Comparison of ENCODE assay signal across 9 cellular contexts in genomic region chr2:110804915-110805314, GRCh38.
DNase-seq lines count a peak whose midpoint lies in the region; ATAC-seq and TF ChIP-seq lines count a peak whose summit lies in the region.
"Had no signal": no experiment of that assay in that cellular context is flagged by ENCODE, and none has a peak within 500 bp of the region (broad histone marks: within the 10 kb centered on the region; RNA-seq: fewer than 3 reads in every experiment).

No MANE protein-coding gene starts in this region.

- peak; percentile 28 for DNase-seq in activated CD8-positive, alpha-beta memory T cell treated with anti-CD3 and anti-CD28 coated beads, Interleukin-2, amount 50 U/mL, for 4 hours
- DNase-seq in stimulated activated CD4-positive, alpha-beta T cell treated with anti-CD3 and anti-CD28 coated beads, Interleukin-2, amount 100 ng/mL, for 24 hours, result peak; percentile 64 to 74
- no peak for DNase-seq in Kasumi-1 (lab: John Stamatoyannopoulos, UW)
- DNase-seq in aorta, result no peak
- DNase-seq in OCI-M2 (lab: John Stamatoyannopoulos, UW; ENCODE audit: unreplicated experiment), result no peak
- DNase-seq: WERI-Rb-1 had no signal

- no peak for TF ChIP-seq POLR2A in GM18505 (IDR thresholded peaks at IDR 0.05; ENCODE audit: borderline replicate concordance, extremely low read depth, insufficient read depth, insufficient read length)

- ATAC-seq in GM18505 (IDR thresholded peaks at IDR 0.05; ENCODE audit: unreplicated experiment) (peak; percentile 55), HG03354 (IDR thresholded peaks at IDR 0.05; ENCODE audit: poor library complexity, severe bottlenecking, unreplicated experiment) (peak; percentile 65), aorta (ENCODE audit: low FRiP score) (no peak), GM19455 (IDR thresholded peaks at IDR 0.05; ENCODE audit: unreplicated experiment) (no peak)

- H3K27me3 ChIP-seq in aorta (ENCODE audit: control insufficient read depth in 1 of 2, insufficient read depth in 2 of 2, low read length in 1 of 2), result no peaks in the 10 kb centered on the region

- peaks cover 3% of the 10 kb centered on the region for H3K9me3 ChIP-seq in aorta (ENCODE audit: control insufficient read depth, low read length)

- intact Hi-C loops in aorta (cut with DNase I), result no loop called here

- H3K36me3 ChIP-seq in aorta (ENCODE audit: control insufficient read depth in 1 of 2, insufficient read depth in 2 of 2, low read length in 1 of 2), result no peaks in the 10 kb centered on the region
- H3K36me3 ChIP-seq: WERI-Rb-1 had no signal

- H3K27ac ChIP-seq in aorta (ENCODE audit: low read depth in 1 of 2, low read length in 2 of 2), result no peak overlapping the region
- H3K27ac ChIP-seq: WERI-Rb-1 had no signal

- H3K4me3 ChIP-seq in aorta (ENCODE audit: low read length in 2 of 2), result no peak overlapping the region

- H3K4me1 ChIP-seq in aorta (ENCODE audit: control insufficient read depth in 1 of 2, insufficient read depth in 2 of 2, low read length in 2 of 2), result no peaks in the 10 kb centered on the region

- WGBS in aorta, 2 donors, result 93 to 95% methylated on average over 10 of the region's 10 CpGs

Comparison
In these comparisons a context has a peak if more than half of its experiments do, and no peak if none do; other contexts are left out.
1. ATAC-seq: peak in GM18505 (single experiment) and HG03354 (single experiment); none in aorta (single experiment) and GM19455 (single experiment).
2. DNase-seq: peak in activated CD8-positive, alpha-beta memory T cell treated with anti-CD3 and anti-CD28 coated beads, Interleukin-2, amount 50 U/mL, for 4 hours (single experiment) and stimulated activated CD4-positive, alpha-beta T cell treated with anti-CD3 and anti-CD28 coated beads, Interleukin-2, amount 100 ng/mL, for 24 hours (2 of 2); none in Kasumi-1 (0 of 2), aorta (0 of 2) and OCI-M2 (single experiment).